Comparison of ENCODE assay signal across 8 cellular contexts in the genomic region with DNA sequence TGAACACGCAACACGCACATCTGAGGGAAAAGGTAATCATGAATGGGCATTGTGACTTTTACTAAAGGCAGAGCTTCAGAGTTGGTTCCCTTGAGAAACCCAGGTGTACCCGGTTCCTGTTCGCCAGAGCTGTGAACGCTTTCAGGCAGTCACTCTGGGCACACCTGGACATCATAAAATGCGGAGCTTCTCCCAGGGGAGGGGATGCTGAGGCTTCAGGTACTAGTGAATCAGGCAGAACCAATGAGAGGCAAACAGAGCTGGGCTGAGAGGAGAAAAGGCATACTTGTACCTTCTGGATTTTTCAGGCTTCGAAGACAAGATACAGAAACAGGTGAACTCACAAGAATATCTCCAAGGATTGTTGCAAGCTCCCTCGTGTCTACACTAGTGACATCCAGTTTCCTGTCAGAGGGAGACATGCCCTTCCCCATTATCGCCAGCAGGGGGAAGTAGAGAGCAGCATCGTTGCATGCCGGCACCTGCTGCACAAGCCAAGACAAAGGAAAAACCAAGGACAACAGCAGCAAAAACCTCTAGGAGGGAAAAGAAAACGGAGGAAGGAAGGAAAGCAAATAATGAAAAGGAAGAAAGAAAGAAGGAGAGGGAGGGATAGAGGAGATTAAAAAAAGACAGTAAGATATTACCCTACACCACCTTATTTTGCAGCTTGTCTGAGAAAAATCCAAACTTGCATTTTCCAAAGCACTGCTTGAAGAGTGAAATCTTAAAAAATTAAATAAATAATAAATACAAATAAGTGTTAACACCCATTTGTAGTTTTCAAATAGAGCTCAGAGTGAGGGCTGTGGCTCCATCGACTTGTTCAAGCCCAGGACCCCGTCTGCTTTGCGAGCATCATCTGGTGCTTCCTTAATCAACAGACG. TPM values are rescaled to one million over a fixed set of nuclear protein-coding genes. Genes with fewer than 3 reads are reported as not detected.
DNase-seq lines count a peak whose midpoint lies in the region; ATAC-seq and TF ChIP-seq lines count a peak whose summit lies in the region.

No MANE protein-coding gene starts in this region.

- H3K4me2 ChIP-seq in OCI-LY3 (ENCODE audit: low read length): peak overlapping the region; percentile 96

- H3K9me3 Mint-ChIP-seq in naive thymus-derived CD4-positive, alpha-beta T cell: peaks cover 0 to 1% (median 0%) of the 10 kb centered on the region in 11 donors
- H3K9me3 Mint-ChIP-seq in stimulated activated memory B cell treated with anti-CD40 and anti-IgM and Interleukin-4, amounts not matched to agents 10 μg/mL and 1 μg/mL and 100 μg/mL, for 72 hours: no peaks in the 10 kb centered on the region

- H2AFZ ChIP-seq in OCI-LY3 (ENCODE audit: low read depth, low read length): peak overlapping the region; percentile 91

- H3K27ac Mint-ChIP-seq in naive thymus-derived CD4-positive, alpha-beta T cell: peak overlapping the region in 8 of 9 donors; percentile 0 to 90 (median 27)
- H3K27ac Mint-ChIP-seq in stimulated activated memory B cell treated with anti-CD40 and anti-IgM and Interleukin-4, amounts not matched to agents 10 μg/mL and 1 μg/mL and 100 μg/mL, for 72 hours: no peak overlapping the region

- H4K20me1 ChIP-seq in OCI-LY3 (ENCODE audit: insufficient read depth, low read length): no peaks in the 10 kb centered on the region

- H3K27me3 ChIP-seq in OCI-LY3 (ENCODE audit: low read depth, low read length): peaks cover 37% of the 10 kb centered on the region
- no peaks in the 10 kb centered on the region for H3K27me3 ChIP-seq in naive thymus-derived CD4-positive, alpha-beta T cell (ENCODE audit: control insufficient read depth in 2 of 2, insufficient read depth in 2 of 2, low read length in 2 of 2)

- peaks cover 14 to 30% (median 21%) of the 10 kb centered on the region in 7 donors for H3K4me1 Mint-ChIP-seq in naive thymus-derived CD4-positive, alpha-beta T cell
- peaks cover 21% of the 10 kb centered on the region for H3K4me1 Mint-ChIP-seq in stimulated activated memory B cell treated with anti-CD40 and anti-IgM and Interleukin-4, amounts not matched to agents 10 μg/mL and 1 μg/mL and 100 μg/mL, for 72 hours

- H3K36me3 Mint-ChIP-seq in naive thymus-derived CD4-positive, alpha-beta T cell: no peaks in the 10 kb centered on the region
- no peaks in the 10 kb centered on the region for H3K36me3 Mint-ChIP-seq in stimulated activated memory B cell treated with anti-CD40 and anti-IgM and Interleukin-4, amounts not matched to agents 10 μg/mL and 1 μg/mL and 100 μg/mL, for 72 hours

- H3K4me1 ChIP-seq in OCI-LY3 (ENCODE audit: low read length): peaks cover 17% of the 10 kb centered on the region
- peaks cover 5 to 10% of the 10 kb centered on the region in 2 donors for H3K4me1 ChIP-seq in naive thymus-derived CD4-positive, alpha-beta T cell (ENCODE audit: control insufficient read depth in 2 of 2, insufficient read depth in 2 of 2, low read length in 2 of 2)

- in situ Hi-C loops in GM13977 (cut with MboI; ENCODE audit: low pct_unique_long_range_greater_than_20kb, low sequenced_read_pairs, unreplicated experiment): loop anchor here (10.0 kb wide), 1 partner anchor 200 kb away; no protein-coding TSS in a partner anchor

- TF ChIP-seq CTCF in GM13977 (IDR thresholded peaks at IDR 0.05; ENCODE audit: extremely low read depth, insufficient read depth, missing control alignments) (peak; percentile 91), OCI-LY3 (IDR thresholded peaks at IDR 0.05; ENCODE audit: low read depth, low read length) (peak; percentile 90)

- peak overlapping the region; percentile 4 to 77 (median 58) for H3K4me3 Mint-ChIP-seq in naive thymus-derived CD4-positive, alpha-beta T cell
- peak overlapping the region; percentile 19 for H3K4me3 Mint-ChIP-seq in stimulated activated memory B cell treated with anti-CD40 and anti-IgM and Interleukin-4, amounts not matched to agents 10 μg/mL and 1 μg/mL and 100 μg/mL, for 72 hours

- H3K36me3 ChIP-seq in OCI-LY3 (replicated peaks; ENCODE audit: low read depth, low read length): no peaks in the 10 kb centered on the region
- H3K36me3 ChIP-seq in naive thymus-derived CD4-positive, alpha-beta T cell (ENCODE audit: control insufficient read depth in 2 of 3, insufficient read depth in 3 of 3, low read length in 3 of 3): no peaks in the 10 kb centered on the region

- no peaks in the 10 kb centered on the region for H3K79me2 ChIP-seq in OCI-LY3 (ENCODE audit: low read length)

- H3K4me3 ChIP-seq in OCI-LY3 (ENCODE audit: low read length): peak overlapping the region; percentile 75
- peak overlapping the region; percentile 16 for H3K4me3 ChIP-seq in naive thymus-derived CD4-positive, alpha-beta T cell (ENCODE audit: low read length)

- no peaks in the 10 kb centered on the region for H3K9me3 ChIP-seq in OCI-LY3 (ENCODE audit: insufficient read depth, low read length)
- H3K9me3 ChIP-seq in naive thymus-derived CD4-positive, alpha-beta T cell (ENCODE audit: control insufficient read depth in 2 of 3, low read length in 3 of 3): no peaks in the 10 kb centered on the region

- H3K27ac ChIP-seq in OCI-LY3 (ENCODE audit: low read length): no peak overlapping the region
- H3K27ac ChIP-seq in naive thymus-derived CD4-positive, alpha-beta T cell (ENCODE audit: low read depth, low read length): no peak overlapping the region

- intact Hi-C loops in naive thymus-derived CD4-positive, alpha-beta T cell (cut with micrococcal nuclease): loop anchor here (1.0 to 5.0 kb wide), 7 partner anchors 25 to 550 kb away; a partner anchor contains a TSS

- peaks cover 14 to 41% (median 26%) of the 10 kb centered on the region in 5 donors for H3K27me3 Mint-ChIP-seq in naive thymus-derived CD4-positive, alpha-beta T cell
- H3K27me3 Mint-ChIP-seq in stimulated activated memory B cell treated with anti-CD40 and anti-IgM and Interleukin-4, amounts not matched to agents 10 μg/mL and 1 μg/mL and 100 μg/mL, for 72 hours: peaks cover 18% of the 10 kb centered on the region

- H3K9ac ChIP-seq in OCI-LY3 (ENCODE audit: low read length): peak overlapping the region; percentile 16; the same call in 1 of the 2 replicates

- CTCF ChIA-PET in naive thymus-derived CD4-positive, alpha-beta T cell (lab: Charles Lee): interaction anchor here (0.6 to 5.3 kb wide), 26 partner anchors 15 to 687 kb away, joined by 3 to 82 read pairs (median 4); a partner anchor contains a TSS

- DNase-seq in A172 (ENCODE audit: low spot score): peak; percentile 78
- DNase-seq in GM13977 (ENCODE audit: low spot score): peak; percentile 85
- peak; percentile 74 for DNase-seq in HuH-7 (ENCODE audit: low spot score)
- peak; percentile 87 for DNase-seq in activated CD8-positive, alpha-beta memory T cell treated with anti-CD3 and anti-CD28 coated beads, Interleukin-2, amount 50 U/mL, for 48 hours
- peak; percentile 46 to 80 (median 71) for DNase-seq in naive thymus-derived CD4-positive, alpha-beta T cell

- ATAC-seq in esophagus mucosa: peak; percentile 74
- ATAC-seq in naive thymus-derived CD4-positive, alpha-beta T cell: peak; percentile 73
- peak; percentile 72 for ATAC-seq in stimulated activated memory B cell treated with anti-CD40 and anti-IgM and Interleukin-4, amounts not matched to agents 10 μg/mL and 1 μg/mL and 100 μg/mL, for 72 hours

- POLR2A ChIA-PET in naive thymus-derived CD4-positive, alpha-beta T cell (lab: Charles Lee): interaction anchor here (1.2 to 3.6 kb wide), 6 partner anchors 46 to 677 kb away, joined by 3 to 35 read pairs (median 4); a partner anchor contains a TSS

RNA-seq across cellular contexts. Expression of a gene that starts 2.0 kb away (rescaled TPM):
- total RNA-seq in A172 (2014; rRNA removed; shearing (Covaris generic)): not detected in 2 replicates
- not detected for total RNA-seq in esophagus mucosa
- total RNA-seq in naive thymus-derived CD4-positive, alpha-beta T cell: not detected
- polyA plus RNA-seq in naive thymus-derived CD4-positive, alpha-beta T cell: not detected

RNA-seq across cellular contexts. Expression of a gene that starts 25.4 kb away (rescaled TPM):
- 0.45 TPM in 1 of 2 replicates, not detected in the other for total RNA-seq in A172 (2014; rRNA removed; shearing (Covaris generic))
- not detected for total RNA-seq in esophagus mucosa
- not detected for total RNA-seq in naive thymus-derived CD4-positive, alpha-beta T cell
- polyA plus RNA-seq in naive thymus-derived CD4-positive, alpha-beta T cell: not detected

RNA-seq across cellular contexts. Expression of a gene that starts 44.3 kb away (rescaled TPM):
- total RNA-seq in A172 (2014; rRNA removed; shearing (Covaris generic)): 175 and 202 TPM in 2 replicates
- total RNA-seq in esophagus mucosa: 24.0 TPM
- 10 to 100 TPM; 29.9 to 75.2 (median 63.1) TPM for total RNA-seq in naive thymus-derived CD4-positive, alpha-beta T cell
- 10 to 100 TPM; 27.4 to 28.5 TPM for polyA plus RNA-seq in naive thymus-derived CD4-positive, alpha-beta T cell

RNA-seq across cellular contexts. Expression of a gene that starts 47.7 kb away (rescaled TPM):
- 10.2 and 19.6 TPM in 2 replicates for total RNA-seq in A172 (2014; rRNA removed; shearing (Covaris generic))
- 6.6 TPM for total RNA-seq in esophagus mucosa
- total RNA-seq in naive thymus-derived CD4-positive, alpha-beta T cell: 10 to 100 TPM; 11.3 to 20.3 (median 15.8) TPM
- 10 to 100 TPM; 13.8 to 21.1 TPM for polyA plus RNA-seq in naive thymus-derived CD4-positive, alpha-beta T cell

RNA-seq across cellular contexts. Expression of a gene that starts 51.0 kb away (rescaled TPM):
- not detected in 2 replicates for total RNA-seq in A172 (2014; rRNA removed; shearing (Covaris generic))
- 0.12 TPM for total RNA-seq in esophagus mucosa
- not detected for total RNA-seq in naive thymus-derived CD4-positive, alpha-beta T cell
- polyA plus RNA-seq in naive thymus-derived CD4-positive, alpha-beta T cell: not detected
